3 cellular contexts compared by ENCODE assay signal in genomic region chr7:71933426-71933825, GRCh38.
"Had no signal": no experiment of that assay in that cellular context is flagged by ENCODE, and none has a peak within 500 bp of the region (broad histone marks: within the 10 kb centered on the region; RNA-seq: fewer than 3 reads in every experiment).

No MANE protein-coding gene starts in this region.

- DNase-seq: IMR-90, KBM-7, KG1 had no signal
